9 cellular contexts compared by ENCODE assay signal in the genomic region with DNA sequence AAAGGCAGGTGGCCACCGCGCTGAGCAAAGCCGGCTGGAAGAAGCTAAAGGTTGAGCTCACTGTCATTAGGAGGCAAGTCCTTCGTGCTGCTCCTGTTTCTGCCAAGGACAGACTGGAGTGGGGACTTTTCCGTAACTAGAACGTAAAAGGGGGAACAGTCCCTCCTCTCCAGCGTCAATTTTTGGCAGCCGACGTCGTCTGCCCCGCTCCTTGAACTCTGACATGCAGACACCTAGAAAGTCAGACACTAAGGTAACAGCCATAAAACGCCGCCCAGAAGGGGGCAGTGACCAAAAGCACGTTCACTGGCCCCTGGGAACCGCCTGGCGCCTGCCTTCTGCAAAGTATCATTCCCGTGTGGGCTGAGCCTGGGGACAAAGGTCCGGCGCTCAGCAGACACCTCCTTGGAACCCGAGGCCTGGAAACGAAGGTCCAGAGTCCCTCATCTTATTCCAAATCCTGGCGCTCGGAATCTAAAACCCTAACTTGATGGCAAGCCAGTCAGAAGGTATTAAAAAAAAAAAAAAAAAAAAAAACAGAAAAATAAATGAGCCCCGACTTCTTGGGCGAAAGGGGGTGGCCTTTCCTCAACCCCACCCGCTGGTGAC. TPM values are rescaled to one million over a fixed set of nuclear protein-coding genes. Genes with fewer than 3 reads are reported as not detected.
DNase-seq lines count a peak whose midpoint lies in the region; ATAC-seq and TF ChIP-seq lines count a peak whose summit lies in the region.
"Had no signal": no experiment of that assay in that cellular context is flagged by ENCODE, and none has a peak within 500 bp of the region (broad histone marks: within the 10 kb centered on the region; RNA-seq: fewer than 3 reads in every experiment).

No MANE protein-coding gene starts in this region.

- peaks cover 0 to 2% (median 0%) of the 10 kb centered on the region in 4 donors for H3K27me3 ChIP-seq in esophagus muscularis mucosa
- H3K27me3 ChIP-seq in vagina: no peaks in the 10 kb centered on the region

- TF ChIP-seq POLR2A in esophagus muscularis mucosa (IDR thresholded peaks at IDR 0.05; ENCODE audit: low read depth) (no peak), vagina (IDR thresholded peaks at IDR 0.05) (no peak)

- H3K27ac ChIP-seq in esophagus muscularis mucosa (replicated peaks in 1 of 4): peak overlapping the region; percentile 95 to 99 (median 99)
- peak overlapping the region; percentile 99 for H3K27ac ChIP-seq in vagina

- H3K4me3 Mint-ChIP-seq in natural killer cell: peak overlapping the region; percentile 92

- intact Hi-C loops in Right ventricle myocardium inferior (cut with DNase I): loop anchor here (2.0 kb wide), 1 partner anchor 22 kb away; no protein-coding TSS in a partner anchor
- intact Hi-C loops in cardiac septum (cut with DNase I): loop anchor here (2.0 kb wide), 1 partner anchor 26 kb away; no protein-coding TSS in a partner anchor
- intact Hi-C loops in esophagus muscularis mucosa (cut with DNase I): loop anchor here (2.0 kb wide), 1 partner anchor 48 kb away; no protein-coding TSS in a partner anchor
- intact Hi-C loops in natural killer cell (cut with micrococcal nuclease): no loop called here
- intact Hi-C loops in vagina (cut with DNase I): no loop called here

- peaks cover 11 to 20% of the 10 kb centered on the region in 2 donors for H3K4me1 Mint-ChIP-seq in natural killer cell

- no peaks in the 10 kb centered on the region for H3K9me3 Mint-ChIP-seq in natural killer cell

- no peak for TF ChIP-seq EP300 in esophagus muscularis mucosa (IDR thresholded peaks at IDR 0.05)

- peak; percentile 54 for ATAC-seq in Right ventricle myocardium inferior
- ATAC-seq in natural killer cell: peak in 2 of 3 donors; percentile 32 to 44
- ATAC-seq in HG03469 (IDR thresholded peaks at IDR 0.05; ENCODE audit: unreplicated experiment): no peak

- H3K9me3 ChIP-seq in esophagus muscularis mucosa: no peaks in the 10 kb centered on the region
- no peaks in the 10 kb centered on the region for H3K9me3 ChIP-seq in vagina

- H3K4me1 ChIP-seq in esophagus muscularis mucosa: peaks cover 15 to 48% (median 45%) of the 10 kb centered on the region in 4 donors
- H3K4me1 ChIP-seq in vagina: peaks cover 47% of the 10 kb centered on the region

- no peaks in the 10 kb centered on the region for H3K36me3 Mint-ChIP-seq in natural killer cell

- TF ChIP-seq CTCF in esophagus muscularis mucosa (IDR thresholded peaks at IDR 0.05): peak; percentile 22 to 33 (median 23)
- TF ChIP-seq CTCF in natural killer cell (IDR thresholded peaks at IDR 0.05): no peak
- peak in 2 of 3 experiments; percentile 11 to 18 for TF ChIP-seq CTCF in vagina (IDR thresholded peaks at IDR 0.05)

- H3K27me3 Mint-ChIP-seq in natural killer cell (ENCODE audit: low read depth in 2 of 2): peaks cover 23 to 33% of the 10 kb centered on the region in 2 donors

- DNase-seq in Right ventricle myocardium inferior (ENCODE audit: missing footprints): peak; percentile 89
- no peak for DNase-seq in cardiac septum (ENCODE audit: low spot score)
- DNase-seq in NCI-H524 (lab: John Stamatoyannopoulos, UW): peak; percentile 38 to 68
- DNase-seq in activated CD8-positive, alpha-beta memory T cell treated with anti-CD3 and anti-CD28 coated beads, Interleukin-2, amount 50 U/mL, for 4 hours: peak; percentile 32
- no peak for DNase-seq in esophagus muscularis mucosa (ENCODE audit: extremely low spot score)
- DNase-seq in natural killer cell: peak; percentile 31
- DNase-seq in vagina (ENCODE audit: extremely low spot score in 2 of 2): peak in 1 of 2 donors; percentile 92

- H3K27ac Mint-ChIP-seq in natural killer cell: peak overlapping the region in 1 of 2 donors; percentile 66

- WGBS in esophagus muscularis mucosa: 4% methylated on average over 14 of the region's 26 CpGs

- H3K36me3 ChIP-seq in esophagus muscularis mucosa: no peaks in the 10 kb centered on the region
- H3K36me3 ChIP-seq in vagina: no peaks in the 10 kb centered on the region

- peak overlapping the region; percentile 73 to 89 (median 88) for H3K4me3 ChIP-seq in esophagus muscularis mucosa
- H3K4me3 ChIP-seq in vagina: peak overlapping the region; percentile 79 to 90

RNA-seq across cellular contexts. Expression of a gene that starts 1.1 kb away (rescaled TPM):
- total RNA-seq in Right ventricle myocardium inferior (143 TPM), cardiac septum (103 TPM), esophagus muscularis mucosa (100 to 1,000 TPM; 203 to 338 (median 250) TPM), natural killer cell (10 to 100 TPM in 1 of 3 donors, 1 to 10 TPM in 2; 6.7 to 13.1 (median 9.5) TPM), vagina (477 TPM)

RNA-seq across cellular contexts. Expression of a gene that starts 16.0 kb away (rescaled TPM):
- total RNA-seq in Right ventricle myocardium inferior: 58.3 TPM
- 42.1 TPM for total RNA-seq in cardiac septum
- 100 to 1,000 TPM; 111 to 168 (median 157) TPM for total RNA-seq in esophagus muscularis mucosa
- 100 to 1,000 TPM; 277 to 340 (median 319) TPM for total RNA-seq in natural killer cell
- 146 TPM for total RNA-seq in vagina

RNA-seq across cellular contexts. Expression of a gene that starts 20.2 kb away (rescaled TPM):
- not detected for total RNA-seq in Right ventricle myocardium inferior
- not detected for total RNA-seq in cardiac septum
- total RNA-seq in esophagus muscularis mucosa: not detected
- total RNA-seq in natural killer cell: not detected
- total RNA-seq in vagina: not detected
- total RNA-seq: renal cortical epithelial cell had no signal

RNA-seq across cellular contexts. Expression of a gene that starts 38.3 kb away (rescaled TPM):
- 9.8 TPM for total RNA-seq in Right ventricle myocardium inferior
- total RNA-seq in cardiac septum: 37.9 TPM
- 10 to 100 TPM; 21.6 to 41.5 (median 35.1) TPM for total RNA-seq in esophagus muscularis mucosa
- 1 to 10 TPM; 4.2 to 7.0 (median 5.4) TPM for total RNA-seq in natural killer cell
- total RNA-seq in vagina: 34.4 TPM

RNA-seq across cellular contexts. Expression of a gene that starts 48.6 kb away (rescaled TPM):
- total RNA-seq in Right ventricle myocardium inferior: 3.3 TPM
- 2.4 TPM for total RNA-seq in cardiac septum
- total RNA-seq in esophagus muscularis mucosa: 10 to 100 TPM in 2 of 4 donors, 1 to 10 TPM in 2; 8.3 to 11.8 (median 10.0) TPM
- total RNA-seq in natural killer cell: 10 to 100 TPM; 11.1 to 16.7 (median 12.1) TPM
- total RNA-seq in vagina: 7.1 TPM

Comparison
In these comparisons a context has a peak if more than half of its experiments do, and no peak if none do; other contexts are left out.
1. DNase-seq: peak in Right ventricle myocardium inferior (single experiment), NCI-H524 (2 of 2), activated CD8-positive, alpha-beta memory T cell treated with anti-CD3 and anti-CD28 coated beads, Interleukin-2, amount 50 U/mL, for 4 hours (single experiment) and natural killer cell (single experiment); none in cardiac septum (single experiment) and esophagus muscularis mucosa (single experiment).
2. intact Hi-C loops: an anchor here in Right ventricle myocardium inferior (2.0 kb wide), cardiac septum (2.0 kb wide) and esophagus muscularis mucosa (2.0 kb wide); none called in natural killer cell and vagina.